Comparison of ENCODE assay signal across 18 cellular contexts in the genomic region with DNA sequence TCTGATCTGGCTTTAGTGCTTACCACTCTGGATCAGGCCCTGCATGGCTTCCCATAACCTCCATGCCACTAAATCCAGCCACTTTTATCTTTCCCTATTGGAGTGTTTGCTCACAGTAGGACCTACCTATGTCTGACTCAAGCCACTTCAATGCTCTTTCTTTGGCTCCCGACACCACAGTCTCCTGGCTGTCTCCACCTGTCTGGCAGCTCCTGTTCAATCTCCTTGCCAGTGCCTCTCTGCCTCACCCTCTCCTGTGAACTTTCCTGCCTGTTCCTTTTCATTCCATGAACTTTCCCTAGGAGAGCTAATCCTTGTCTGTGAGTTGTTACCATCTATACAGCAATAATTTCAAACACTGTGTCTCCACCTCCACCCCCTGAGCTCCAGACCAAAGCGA.
DNase-seq lines count a peak whose midpoint lies in the region; ATAC-seq, FAIRE-seq and TF ChIP-seq lines count a peak whose summit lies in the region.
"Had no signal": no experiment of that assay in that cellular context is flagged by ENCODE, and none has a peak within 500 bp of the region (broad histone marks: within the 10 kb centered on the region; RNA-seq: fewer than 3 reads in every experiment).

No MANE protein-coding gene starts in this region.

- H3K4me3 ChIP-seq in bronchial epithelial cell (ENCODE audit: low read depth, low read length), result no peak overlapping the region
- no peak overlapping the region for H3K4me3 ChIP-seq in upper lobe of right lung

- peaks cover 47 to 64% of the 10 kb centered on the region in 2 donors for H3K4me1 Mint-ChIP-seq in natural killer cell treated with Interleukin-12 subunit alpha and Interleukin-12 subunit beta and Interleukin-15 and Interleukin-18, amount 100 ng/mL, for 72 hours (ENCODE audit: low read depth in 2 of 2)
- H3K4me1 Mint-ChIP-seq in natural killer cell, result peaks cover 41% of the 10 kb centered on the region in 2 donors
- H3K4me1 Mint-ChIP-seq in immature natural killer cell, result peaks cover 44 to 61% of the 10 kb centered on the region in 2 donors

- peaks cover 47% of the 10 kb centered on the region for H3K36me3 Mint-ChIP-seq in natural killer cell treated with Interleukin-12 subunit alpha and Interleukin-12 subunit beta and Interleukin-15 and Interleukin-18, amount 100 ng/mL, for 72 hours
- H3K36me3 Mint-ChIP-seq in natural killer cell (peaks cover 37% of the 10 kb centered on the region), immature natural killer cell (peaks cover 38 to 49% (median 48%) of the 10 kb centered on the region in 3 donors)

- DNase-seq in natural killer cell treated with Interleukin-12 subunit alpha and Interleukin-12 subunit beta and Interleukin-15 and Interleukin-18, amount 100 ng/mL, for 72 hours (ENCODE audit: low spot score), result no peak
- DNase-seq in natural killer cell, result no peak
- peak; percentile 37 for DNase-seq in bronchial epithelial cell (ENCODE audit: low read depth)
- DNase-seq in immature natural killer cell, result no peak
- DNase-seq in upper lobe of right lung, result no peak
- no peak for DNase-seq in cerebellar nuclear complex (lab: John Stamatoyannopoulos, UW)
- no peak for DNase-seq in NCI-H510A (lab: John Stamatoyannopoulos, UW)
- DNase-seq: AML-193, DMS79 treated with DMSO at 0.1 percent for 48 hours, HCEC 1CT, NCI-H1105, NCI-H2081 treated with DMSO at 0.1 percent for 48 hours, NCI-H524, NCI-H82, SIG-M5 had no signal

- H3K27ac Mint-ChIP-seq in natural killer cell treated with Interleukin-12 subunit alpha and Interleukin-12 subunit beta and Interleukin-15 and Interleukin-18, amount 100 ng/mL, for 72 hours, result peak overlapping the region; percentile 18 to 93
- H3K27ac Mint-ChIP-seq in natural killer cell, result peak overlapping the region in 1 of 2 donors; percentile 92
- H3K27ac Mint-ChIP-seq in immature natural killer cell, result peak overlapping the region in 3 of 6 donors; percentile 1 to 80 (median 37)

- H3K27ac ChIP-seq in upper lobe of right lung, result no peak overlapping the region
- H3K27ac ChIP-seq: C4-2B had no signal

- H3K27me3 ChIP-seq in bronchial epithelial cell (ENCODE audit: control insufficient read depth, insufficient read depth, low read length) (no peaks in the 10 kb centered on the region), upper lobe of right lung (no peaks in the 10 kb centered on the region)

- no peaks in the 10 kb centered on the region for H3K4me1 ChIP-seq in upper lobe of right lung

- no peaks in the 10 kb centered on the region for H3K9me3 Mint-ChIP-seq in natural killer cell treated with Interleukin-12 subunit alpha and Interleukin-12 subunit beta and Interleukin-15 and Interleukin-18, amount 100 ng/mL, for 72 hours
- no peaks in the 10 kb centered on the region for H3K9me3 Mint-ChIP-seq in natural killer cell
- no peaks in the 10 kb centered on the region for H3K9me3 Mint-ChIP-seq in immature natural killer cell

- no peaks in the 10 kb centered on the region for H3K9me3 ChIP-seq in upper lobe of right lung

- peaks cover 0 to 7% of the 10 kb centered on the region in 2 donors for H3K27me3 Mint-ChIP-seq in natural killer cell treated with Interleukin-12 subunit alpha and Interleukin-12 subunit beta and Interleukin-15 and Interleukin-18, amount 100 ng/mL, for 72 hours
- H3K27me3 Mint-ChIP-seq in natural killer cell (ENCODE audit: low read depth in 2 of 2) (no peaks in the 10 kb centered on the region), immature natural killer cell (ENCODE audit: low read depth in 3 of 3) (peaks cover 0 to 5% (median 0%) of the 10 kb centered on the region in 3 donors)

- no peaks in the 10 kb centered on the region for H3K36me3 ChIP-seq in bronchial epithelial cell (ENCODE audit: control insufficient read depth, insufficient read depth, low read length)
- H3K36me3 ChIP-seq in upper lobe of right lung, result no peaks in the 10 kb centered on the region

- intact Hi-C loops in natural killer cell (cut with micrococcal nuclease) (loop anchor here (2.0 kb wide), 1 partner anchor 187 kb away; the partner anchor contains the start of gene AKR1C3), upper lobe of right lung (cut with DNase I) (loop anchor here (10.0 kb wide), 1 partner anchor 437 kb away; no protein-coding TSS in a partner anchor)

- TF ChIP-seq CTCF in natural killer cell (IDR thresholded peaks at IDR 0.05) (no peak), bronchial epithelial cell (IDR thresholded peaks at IDR 0.05; ENCODE audit: insufficient read depth, low read length, severe bottlenecking) (no peak), upper lobe of right lung (IDR thresholded peaks at IDR 0.05) (no peak)

- ATAC-seq in natural killer cell treated with Interleukin-12 subunit alpha and Interleukin-12 subunit beta and Interleukin-15 and Interleukin-18, amount 100 ng/mL, for 72 hours, result no peak
- ATAC-seq in natural killer cell (no peak), upper lobe of right lung (peak; percentile 71), GM18858 (IDR thresholded peaks at IDR 0.05; ENCODE audit: unreplicated experiment) (no peak)
- ATAC-seq: SK-N-SH treated with all-trans-retinoic acid at 6 μM for 48 hours had no signal

- FAIRE-seq in bronchial epithelial cell (lab: Jason Lieb, UNC), result no peak

- H3K4me3 Mint-ChIP-seq in natural killer cell treated with Interleukin-12 subunit alpha and Interleukin-12 subunit beta and Interleukin-15 and Interleukin-18, amount 100 ng/mL, for 72 hours, result peak overlapping the region; percentile 61
- H3K4me3 Mint-ChIP-seq in natural killer cell (no peak overlapping the region), immature natural killer cell (peak overlapping the region in 3 of 5 donors; percentile 12 to 33 (median 16))
